Comparison of ENCODE assay signal across 8 cellular contexts in the genomic region with DNA sequence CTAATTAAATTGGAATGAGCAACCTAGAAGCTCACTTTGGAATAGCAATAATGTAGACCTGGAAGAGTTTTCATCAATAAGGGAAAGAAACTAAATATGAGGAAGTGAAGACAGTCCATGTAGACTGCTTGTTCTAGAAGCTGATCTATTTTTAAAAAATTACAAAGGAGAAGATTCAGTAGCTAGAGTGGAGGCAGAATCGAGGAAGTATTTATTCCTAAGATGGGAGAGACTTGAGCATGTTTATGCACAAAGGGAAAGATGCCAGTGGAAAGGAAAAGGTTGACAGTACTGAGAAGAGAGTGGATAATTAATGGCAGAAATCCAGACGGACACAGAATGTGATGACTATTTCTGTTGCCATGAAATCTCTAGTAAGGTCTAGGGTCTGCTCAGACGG.
DNase-seq lines count a peak whose midpoint lies in the region; ATAC-seq and TF ChIP-seq lines count a peak whose summit lies in the region.

No MANE protein-coding gene starts in this region.

- H3K79me2 ChIP-seq in DOHH2 (ENCODE audit: control insufficient read depth, low read length) = no peaks in the 10 kb centered on the region

- H4K20me1 ChIP-seq in DOHH2 (ENCODE audit: control insufficient read depth, insufficient read depth, low read depth, low read length) = no peaks in the 10 kb centered on the region

- no peak overlapping the region for H3K4me3 ChIP-seq in DOHH2 (ENCODE audit: low read length)
- no peak overlapping the region for H3K4me3 ChIP-seq in prostate gland
- H3K4me3 ChIP-seq in MG63 = no peak overlapping the region

- in situ Hi-C loops in SK-MEL-5 (cut with HindIII; ENCODE audit: low pct_unique_long_range_greater_than_20kb, low sequenced_read_pairs) = no loop called here

- H3K9me2 ChIP-seq in DOHH2 (replicated peaks; ENCODE audit: control insufficient read depth, low read length) = no peaks in the 10 kb centered on the region

- peak; percentile 36 for DNase-seq in SK-MEL-5 (ENCODE audit: low read depth, low spot score)
- DNase-seq in fibroblast of peridontal ligament (ENCODE audit: extremely low read depth) = peak; percentile 67
- no peak for DNase-seq in prostate gland (ENCODE audit: low spot score)
- DNase-seq in SHP77 treated with DMSO at 0.1 percent for 48 hours (lab: John Stamatoyannopoulos, UW) = no peak
- DNase-seq in MG63 = no peak

- 22% methylated on average over 3 of the region's 3 CpGs for WGBS in prostate gland

- H3F3A ChIP-seq in DOHH2 (ENCODE audit: control insufficient read depth, insufficient read depth) = no peaks in the 10 kb centered on the region

- H3K9me3 ChIP-seq in DOHH2 (ENCODE audit: control insufficient read depth, insufficient read depth, low read length) = no peaks in the 10 kb centered on the region
- H3K9me3 ChIP-seq in prostate gland = no peaks in the 10 kb centered on the region
- H3K9me3 ChIP-seq in MG63 = no peaks in the 10 kb centered on the region

- H3K27me3 ChIP-seq in DOHH2 (ENCODE audit: control insufficient read depth, low read length) = no peaks in the 10 kb centered on the region
- no peaks in the 10 kb centered on the region for H3K27me3 ChIP-seq in prostate gland (replicated peaks; ENCODE audit: insufficient read depth)
- H3K27me3 ChIP-seq in MG63 = no peaks in the 10 kb centered on the region

- H3K4me1 ChIP-seq in DOHH2 (ENCODE audit: control insufficient read depth, low read length) = peaks cover 21% of the 10 kb centered on the region
- no peaks in the 10 kb centered on the region for H3K4me1 ChIP-seq in prostate gland (replicated peaks)

- ATAC-seq in GM18511 (IDR thresholded peaks at IDR 0.05; ENCODE audit: unreplicated experiment) (no peak), HG03520 (IDR thresholded peaks at IDR 0.05; ENCODE audit: unreplicated experiment) (no peak)

- intact Hi-C loops in prostate gland (cut with DNase I) = loop anchor here (5.0 kb wide), 2 partner anchors 60 to 155 kb away; partner anchors contain the start of gene PDE3A

- H3K36me3 ChIP-seq in DOHH2 (ENCODE audit: control insufficient read depth, low read length) = no peaks in the 10 kb centered on the region
- H3K36me3 ChIP-seq in prostate gland = no peaks in the 10 kb centered on the region
- H3K36me3 ChIP-seq in MG63 = no peaks in the 10 kb centered on the region

- peak overlapping the region; percentile 14 for H3K4me2 ChIP-seq in DOHH2 (ENCODE audit: low read length)

- TF ChIP-seq POLR2A in prostate gland (IDR thresholded peaks at IDR 0.05) = no peak

- TF ChIP-seq CTCF in DOHH2 (IDR thresholded peaks at IDR 0.05; ENCODE audit: low read depth, low read length, poor library complexity, severe bottlenecking) (no peak), prostate gland (IDR thresholded peaks at IDR 0.05) (no peak)

- H3K27ac ChIP-seq in DOHH2 (ENCODE audit: low read depth, low read length) (0 out of 2 replicates have a peak overlapping the region, but pooled peaks have one; percentile 22), prostate gland (peak overlapping the region; percentile 56 to 65)

Comparison
In these comparisons a context has a peak if more than half of its experiments do, and no peak if none do; other contexts are left out.
1. DNase-seq: peak in SK-MEL-5 (single experiment) and fibroblast of peridontal ligament (single experiment); none in prostate gland (single experiment), SHP77 treated with DMSO at 0.1 percent for 48 hours (single experiment) and MG63 (single experiment).